In genomic region chr2:231693956-231694355, GRCh38 we compare ENCODE assay signal across 17 cellular contexts. TPM values are rescaled to one million over a fixed set of nuclear protein-coding genes. Genes with fewer than 3 reads are reported as not detected.
DNase-seq lines count a peak whose midpoint lies in the region; ATAC-seq and TF ChIP-seq lines count a peak whose summit lies in the region.
"Had no signal": no experiment of that assay in that cellular context is flagged by ENCODE, and none has a peak within 500 bp of the region (broad histone marks: within the 10 kb centered on the region; RNA-seq: fewer than 3 reads in every experiment).

No MANE protein-coding gene starts in this region.

- H3K14ac ChIP-seq in trophoblast cell (ENCODE audit: low read length) = no peak overlapping the region

- ATAC-seq in HCT116 (peak; percentile 39), HG03469 (IDR thresholded peaks at IDR 0.05; ENCODE audit: unreplicated experiment) (no peak)
- ATAC-seq: GM12878 had no signal

- H3K27ac ChIP-seq in HCT116 (ENCODE audit: low read depth, low read length) = no peak overlapping the region
- no peak overlapping the region for H3K27ac ChIP-seq in trophoblast cell (ENCODE audit: low read depth, low read length)

- no peak overlapping the region for H2BK5ac ChIP-seq in trophoblast cell (ENCODE audit: low read depth, low read length, poor library complexity)

- DNase-seq in AG10803 (ENCODE audit: low read depth) (peak; percentile 49), HCT116 (ENCODE audit: low read depth, low spot score) (no peak), fibroblast of gingiva (ENCODE audit: low read depth) (peak; percentile 60), trophoblast cell (peak; percentile 35 to 62), NCI-H1436 treated with DMSO at 0.1 percent for 48 hours (lab: John Stamatoyannopoulos, UW) (no peak), SHP77 (lab: John Stamatoyannopoulos, UW) (no peak)
- DNase-seq: Caco-2; CD4-positive, CD25-positive, alpha-beta regulatory T cell; Karpas-422; NCI-H1417 treated with DMSO at 0.1 percent for 48 hours; NCI-H1930; NCI-H226; NCI-H524; NCI-H82; RPMI8226 had no signal

- H2AK5ac ChIP-seq in trophoblast cell (ENCODE audit: low read length) = no peak overlapping the region

- RAD21 ChIA-PET in HCT116 (lab: Charles Lee; ENCODE audit: low non-redundant PET in 1 of 2, low total read pairs in 2 of 2, uncharacterized antibody in 2 of 2, unreplicated experiment in 2 of 2) = no interaction called here

- no peak for TF ChIP-seq CTCF in AG10803 (conservative IDR thresholded peaks at IDR 0.05; ENCODE audit: low read length)
- no peak for TF ChIP-seq CTCF in HCT116 (IDR thresholded peaks at IDR 0.05 in 2 of 3, conservative IDR thresholded peaks at IDR 0.05 in 1 of 3; ENCODE audit: borderline replicate concordance in 1 of 3, insufficient read depth in 1 of 3, low read depth in 2 of 3, low read length in 2 of 3)

- POLR2A ChIA-PET in HCT116 (lab: Charles Lee) = interaction anchor here (1.1 to 1.7 kb wide), 2 partner anchors 13 to 230 kb away, joined by 3 to 4 read pairs; partner anchors contain the start of gene NCL

- H3K9ac ChIP-seq in HCT116 (ENCODE audit: low read length) (no peak overlapping the region), trophoblast cell (ENCODE audit: low read length) (no peak overlapping the region)

- no peaks in the 10 kb centered on the region for H4K20me1 ChIP-seq in HCT116 (ENCODE audit: insufficient read depth)

- H3K18ac ChIP-seq in trophoblast cell (ENCODE audit: low read length) = no peak overlapping the region

- no peak overlapping the region for H3K23ac ChIP-seq in trophoblast cell (ENCODE audit: low read length)

- H3K4me1 ChIP-seq in HCT116 (ENCODE audit: control insufficient read depth in 1 of 2, insufficient read depth in 2 of 2, low read length in 2 of 2) (peaks cover 4 to 27% of the 10 kb centered on the region in 2 experiments; a peak in 3 of 4 replicates), trophoblast cell (ENCODE audit: control insufficient read depth in 1 of 2, insufficient read depth in 2 of 2, low read length in 2 of 2) (peaks cover 0 to 2% of the 10 kb centered on the region in 2 experiments)
- H3K4me1 ChIP-seq: Caco-2 had no signal

- H2AFZ ChIP-seq in HCT116 (ENCODE audit: low read depth, low read length, poor library complexity, severe bottlenecking) = no peak overlapping the region
- H2AFZ ChIP-seq in trophoblast cell (ENCODE audit: insufficient read depth, low read length, poor library complexity) = no peak overlapping the region

- H3K79me2 ChIP-seq in HCT116 (ENCODE audit: insufficient read depth, low read length) = no peaks in the 10 kb centered on the region
- H3K79me2 ChIP-seq in trophoblast cell (ENCODE audit: control insufficient read depth, insufficient read depth, low read length, poor library complexity) = no peaks in the 10 kb centered on the region

- H3K36me3 ChIP-seq in HCT116 (ENCODE audit: control insufficient read depth in 1 of 2, insufficient read depth in 2 of 2, low read length in 2 of 2) = no peaks in the 10 kb centered on the region
- H3K36me3 ChIP-seq in trophoblast cell (ENCODE audit: control insufficient read depth in 1 of 2, insufficient read depth in 2 of 2, low read length in 2 of 2) = no peaks in the 10 kb centered on the region

- H4K8ac ChIP-seq in trophoblast cell (ENCODE audit: low read depth, low read length) = no peak overlapping the region

- H2BK12ac ChIP-seq in trophoblast cell (ENCODE audit: low read length) = no peak overlapping the region

- no peak overlapping the region for H4K91ac ChIP-seq in trophoblast cell (ENCODE audit: low read depth, low read length)

- H3K4me2 ChIP-seq in HCT116 (ENCODE audit: low read length) = peak overlapping the region; percentile 44
- no peak overlapping the region for H3K4me2 ChIP-seq in trophoblast cell (ENCODE audit: low read length)

- no peak overlapping the region for H3K4me3 ChIP-seq in AG10803 (ENCODE audit: low read length)
- no peak overlapping the region for H3K4me3 ChIP-seq in HCT116 (replicated peaks in 1 of 2; ENCODE audit: low read depth in 1 of 2, low read length in 2 of 2)
- H3K4me3 ChIP-seq in trophoblast cell (ENCODE audit: low read depth, low read length) = no peak overlapping the region
- H3K4me3 ChIP-seq: GM12878 had no signal

- H3K9me3 ChIP-seq in HCT116 (ENCODE audit: control insufficient read depth in 1 of 2, insufficient read depth in 1 of 2, low read depth in 1 of 2, low read length in 2 of 2) (no peaks in the 10 kb centered on the region), trophoblast cell (ENCODE audit: insufficient read depth, low read depth, low read length) (no peaks in the 10 kb centered on the region)
- H3K9me3 ChIP-seq: Caco-2 had no signal

- no peak overlapping the region for H4K12ac ChIP-seq in trophoblast cell (ENCODE audit: low read depth, low read length)

- H3K9me2 ChIP-seq in HCT116 (ENCODE audit: insufficient read depth) = no peaks in the 10 kb centered on the region

- H3K27me3 ChIP-seq in HCT116 (ENCODE audit: insufficient read depth, low read length) (no peaks in the 10 kb centered on the region), trophoblast cell (ENCODE audit: insufficient read depth, low read length) (no peaks in the 10 kb centered on the region)

- intact Hi-C loops in HCT116 (cut with micrococcal nuclease) = no loop called here

- no peak overlapping the region for H3K4ac ChIP-seq in trophoblast cell (ENCODE audit: low read depth, low read length)

- WGBS in trophoblast cell (ENCODE audit: extremely low coverage, insufficient coverage, insufficient read length) = no CpG with 5 or more reads among the region's 7 CpGs

- no peak for TF ChIP-seq POLR2A in HCT116 (IDR thresholded peaks at IDR 0.05; ENCODE audit: borderline replicate concordance, extremely low read depth, insufficient read depth, insufficient read length)

- no peak overlapping the region for H2BK120ac ChIP-seq in trophoblast cell (ENCODE audit: insufficient read depth, low read length, poor library complexity)

- H3K79me1 ChIP-seq in trophoblast cell (ENCODE audit: low read length) = no peaks in the 10 kb centered on the region

- no peak for TF ChIP-seq RAD21 in HCT116 (IDR thresholded peaks at IDR 0.05; ENCODE audit: low read depth)

- BruUV-seq in HCT116 (replicated peaks; lab: Mats Ljungman, UMichigan) = no TSS peak

- CTCF ChIA-PET in HCT116 (lab: Charles Lee) = interaction anchor here (1.2 kb wide), 2 partner anchors 7 to 19 kb away, joined by 3 read pairs; no protein-coding TSS in a partner anchor

TF ChIP-seq in HCT116, 20 proteins besides CTCF, POLR2A, EP300 and RAD21:
- TF ChIP-seq JUND (IDR thresholded peaks at IDR 0.05) (no peak), TCF7L2 (IDR thresholded peaks at IDR 0.05; ENCODE audit: borderline replicate concordance, extremely low read depth, insufficient read depth, insufficient read length) (no peak)
- TF ChIP-seq, protein P1, sequence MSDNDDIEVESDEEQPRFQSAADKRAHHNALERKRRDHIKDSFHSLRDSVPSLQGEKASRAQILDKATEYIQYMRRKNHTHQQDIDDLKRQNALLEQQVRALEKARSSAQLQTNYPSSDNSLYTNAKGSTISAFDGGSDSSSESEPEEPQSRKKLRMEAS (IDR thresholded peaks at IDR 0.05) = no peak

RNA-seq across cellular contexts. Expression of gene PTMA, which starts 14.4 kb away (rescaled TPM):
- 2,752 TPM for total RNA-seq in HCT116 (2021; ENCODE audit: unreplicated experiment)
- polyA plus RNA-seq in HCT116 (2012) = 2,841 and 3,306 TPM in 2 replicates
- 1,343 and 1,403 TPM in 2 replicates for polyA plus RNA-seq in trophoblast cell (2013)

Comparison
In these comparisons a context has a peak if more than half of its experiments do, and no peak if none do; other contexts are left out.
1. DNase-seq: peak in AG10803 (single experiment), fibroblast of gingiva (single experiment) and trophoblast cell (2 of 2); none in HCT116 (single experiment), NCI-H1436 treated with DMSO at 0.1 percent for 48 hours (single experiment) and SHP77 (0 of 2).